In genomic region chr20:35823147-35823546, GRCh38 we compare ENCODE assay signal across 21 cellular contexts. TPM values are rescaled to one million over a fixed set of nuclear protein-coding genes. Genes with fewer than 3 reads are reported as not detected.
DNase-seq lines count a peak whose midpoint lies in the region; ATAC-seq, FAIRE-seq and TF ChIP-seq lines count a peak whose summit lies in the region.
"Had no signal": no experiment of that assay in that cellular context is flagged by ENCODE, and none has a peak within 500 bp of the region (broad histone marks: within the 10 kb centered on the region; RNA-seq: fewer than 3 reads in every experiment).

No MANE protein-coding gene starts in this region.

- intact Hi-C loops in HCT116 (cut with micrococcal nuclease) (no loop called here), Calu3 (cut with micrococcal nuclease; ENCODE audit: unreplicated experiment) (no loop called here)

- no peak for ATAC-seq in A549
- ATAC-seq in HCT116: no peak
- ATAC-seq in GM18858 (IDR thresholded peaks at IDR 0.05; ENCODE audit: unreplicated experiment): no peak
- ATAC-seq: Right ventricle myocardium inferior, SK-N-SH treated with all-trans-retinoic acid at 6 μM for 48 hours had no signal

- no TSS peak for BruUV-seq in HCT116 (replicated peaks; lab: Mats Ljungman, UMichigan)
- no TSS peak for BruUV-seq in Calu3 (replicated peaks; lab: Mats Ljungman, UMichigan)

- H3K27me3 ChIP-seq in HCT116 (ENCODE audit: insufficient read depth, low read length): no peaks in the 10 kb centered on the region

- no peaks in the 10 kb centered on the region for H3K9me2 ChIP-seq in HCT116 (ENCODE audit: insufficient read depth)

- TF ChIP-seq POLR2A in A549 (IDR thresholded peaks at IDR 0.05; ENCODE audit: low read length) (no peak), HCT116 (IDR thresholded peaks at IDR 0.05; ENCODE audit: borderline replicate concordance, extremely low read depth, insufficient read depth, insufficient read length) (no peak), erythroblast (IDR thresholded peaks at IDR 0.05; ENCODE audit: low read length) (no peak)

- H3K79me2 ChIP-seq in HCT116 (ENCODE audit: insufficient read depth, low read length): 0 out of 2 replicates have a peak, but pooled peaks cover 3% of the 10 kb centered on the region

- H3K4me3 ChIP-seq in A549 (no peak overlapping the region), HCT116 (replicated peaks in 1 of 2; ENCODE audit: low read depth in 1 of 2, low read length in 2 of 2) (no peak overlapping the region)
- H3K4me3 ChIP-seq: PC-9 had no signal

- H3K36me3 Mint-ChIP-seq in Calu3 (ENCODE audit: insufficient read depth, unreplicated experiment): peaks cover 9% of the 10 kb centered on the region

- CTCF ChIA-PET in A549 (lab: Yijun Ruan, JAX) (interaction anchor here (0.6 to 1.2 kb wide), 2 partner anchors 131 to 151 kb away, joined by 3 read pairs; partner anchors contain the start of gene SCAND1), HCT116 (lab: Charles Lee) (no interaction called here), Calu3 (lab: Charles Lee) (no interaction called here)

- no peak overlapping the region for H3K9ac ChIP-seq in HCT116 (ENCODE audit: low read length)

- H3K27me3 Mint-ChIP-seq in Calu3 (ENCODE audit: unreplicated experiment): no peaks in the 10 kb centered on the region
- H3K27me3 Mint-ChIP-seq: B cell; CD4-positive, alpha-beta T cell had no signal

- H3K4me1 Mint-ChIP-seq in Calu3 (ENCODE audit: low read depth, unreplicated experiment): peaks cover 19% of the 10 kb centered on the region

- 85% methylated on average over 6 of the region's 6 CpGs for WGBS in A549 (ENCODE audit: missing lambda C conversion rate)

- no peaks in the 10 kb centered on the region for H4K20me1 ChIP-seq in HCT116 (ENCODE audit: insufficient read depth)

- no peak overlapping the region for H3K27ac ChIP-seq in A549
- H3K27ac ChIP-seq in HCT116 (ENCODE audit: low read depth, low read length): no peak overlapping the region
- H3K27ac ChIP-seq: PC-9 had no signal

- no peaks in the 10 kb centered on the region for H3K36me3 ChIP-seq in HCT116 (ENCODE audit: control insufficient read depth in 1 of 2, insufficient read depth in 2 of 2, low read length in 2 of 2)

- no peak for FAIRE-seq in A549 (lab: Jason Lieb, UNC)
- FAIRE-seq: D721Med, H54 had no signal

- H3K27ac Mint-ChIP-seq in Calu3 (ENCODE audit: unreplicated experiment): no peak overlapping the region
- H3K27ac Mint-ChIP-seq: B cell; CD4-positive, alpha-beta T cell had no signal

- H3K4me2 ChIP-seq in A549 (no peak overlapping the region), HCT116 (ENCODE audit: low read length) (peak overlapping the region; percentile 39; the same call in 1 of the 2 replicates)
- H3K4me2 ChIP-seq: PC-9 had no signal

- POLR2A ChIA-PET in A549 (lab: Yijun Ruan, JAX) (interaction anchor here (0.6 kb wide), 1 partner anchor 8 kb away, joined by 3 read pairs; no protein-coding TSS in a partner anchor), HCT116 (lab: Charles Lee) (no interaction called here)

- RAD21 ChIA-PET in HCT116 (lab: Charles Lee; ENCODE audit: low non-redundant PET in 1 of 2, low total read pairs in 2 of 2, uncharacterized antibody in 2 of 2, unreplicated experiment in 2 of 2): no interaction called here

- peaks cover 25% of the 10 kb centered on the region for H3K4me1 ChIP-seq in A549
- H3K4me1 ChIP-seq in HCT116 (ENCODE audit: control insufficient read depth in 1 of 2, insufficient read depth in 2 of 2, low read length in 2 of 2): peaks cover 17 to 45% of the 10 kb centered on the region in 2 experiments

- H3K9me3 ChIP-seq in A549: no peaks in the 10 kb centered on the region
- H3K9me3 ChIP-seq in HCT116 (ENCODE audit: control insufficient read depth in 1 of 2, insufficient read depth in 1 of 2, low read depth in 1 of 2, low read length in 2 of 2): no peaks in the 10 kb centered on the region

- no peaks in the 10 kb centered on the region for H3K9me3 Mint-ChIP-seq in Calu3 (ENCODE audit: low read depth, unreplicated experiment)
- H3K9me3 Mint-ChIP-seq: CD4-positive, alpha-beta T cell had no signal

- no peak for TF ChIP-seq EP300 in A549 (IDR thresholded peaks at IDR 0.05)

- no peak overlapping the region for H3K4me3 Mint-ChIP-seq in Calu3 (ENCODE audit: low read depth, unreplicated experiment)
- H3K4me3 Mint-ChIP-seq: B cell; CD4-positive, alpha-beta T cell had no signal

- DNase-seq in A549 (ENCODE audit: low read depth in 1 of 2, low spot score in 1 of 2) (no peak), HCT116 (ENCODE audit: low read depth, low spot score) (no peak), RPMI7951 (ENCODE audit: low read depth) (peak; percentile 46), erythroblast (lab: John Stamatoyannopoulos, UW) (peak; percentile 32 to 48), amygdala (lab: John Stamatoyannopoulos, UW) (no peak), NCI-H187 (lab: John Stamatoyannopoulos, UW) (no peak), Calu3 (no peak)
- DNase-seq: ACHN; CD4-positive, alpha-beta T cell; DMS79 treated with DMSO at 0.1 percent for 48 hours; NCI-H1048; NCI-H146; NCI-H2107; NCI-H446; PC-9 had no signal

- no peak overlapping the region for H2AFZ ChIP-seq in HCT116 (ENCODE audit: low read depth, low read length, poor library complexity, severe bottlenecking)
- H2AFZ ChIP-seq: PC-9 had no signal

- TF ChIP-seq CTCF in A549 (IDR thresholded peaks at IDR 0.05): no peak
- no peak for TF ChIP-seq CTCF in HCT116 (IDR thresholded peaks at IDR 0.05 in 2 of 3, conservative IDR thresholded peaks at IDR 0.05 in 1 of 3; ENCODE audit: borderline replicate concordance in 1 of 3, insufficient read depth in 1 of 3, low read depth in 2 of 3, low read length in 2 of 3)
- no peak for TF ChIP-seq CTCF in Calu3 (IDR thresholded peaks at IDR 0.05; ENCODE audit: unreplicated experiment)

- TF ChIP-seq RAD21 in A549 (conservative IDR thresholded peaks at IDR 0.05 in 1 of 2, IDR thresholded peaks at IDR 0.05 in 1 of 2): no peak
- no peak for TF ChIP-seq RAD21 in HCT116 (IDR thresholded peaks at IDR 0.05; ENCODE audit: low read depth)

TF ChIP-seq in A549, 52 proteins besides CTCF, POLR2A, EP300 and RAD21:
- no peak for TF ChIP-seq CBX8 (IDR thresholded peaks at IDR 0.05)
- TF ChIP-seq HMGXB4 (CRISPR knock-in tag; IDR thresholded peaks at IDR 0.05; ENCODE audit: borderline replicate concordance): no peak
- no peak for TF ChIP-seq FOSL2 (IDR thresholded peaks at IDR 0.05)
- TF ChIP-seq FOSL2 (CRISPR knock-in tag; IDR thresholded peaks at IDR 0.05): peak; percentile 21; the same call in 1 of the 2 replicates

TF ChIP-seq in HCT116, 20 proteins besides CTCF, POLR2A, EP300 and RAD21:
- TF ChIP-seq REST (IDR thresholded peaks at IDR 0.05; ENCODE audit: low read depth) (no peak), EGR1 (IDR thresholded peaks at IDR 0.05; ENCODE audit: low read depth) (peak; percentile 35; the same call in 1 of the 2 replicates), MAX (IDR thresholded peaks at IDR 0.05) (no peak)

RNA-seq across cellular contexts. Expression of gene PHF20, which starts 51.3 kb away (rescaled TPM):
- polyA plus RNA-seq in A549 (2011; rRNA removed) (27.9 and 32.8 TPM in 2 replicates), A549 (2017; fragmentation: RNase III; extraction: RNeasy Plus Mini Kit Qiagen cat#74134 plus additional on column Dnase treatment) (23.8 to 24.9 TPM (median 24.0 TPM) in 3 replicates)
- polyA plus RNA-seq in A549 (2012; cell fraction: cytosol; rRNA removed): 18.6 and 19.1 TPM in 2 replicates
- 19.9 and 33.1 TPM in 2 replicates for polyA plus RNA-seq in A549 (2012; cell fraction: nucleus; rRNA removed)
- polyA minus RNA-seq in A549 (2011; rRNA and poly(A)+ RNA removed): 30.8 and 40.1 TPM in 2 replicates
- total RNA-seq in HCT116 (2021; ENCODE audit: unreplicated experiment) (40.8 TPM), Calu3 (2022) (47.4 and 56.7 TPM in 2 replicates)
- polyA plus RNA-seq in HCT116 (2012): 15.8 and 22.0 TPM in 2 replicates
- total RNA-seq in RPMI7951 (2014; rRNA removed; shearing (Covaris generic)): 47.3 and 60.0 TPM in 2 replicates

Comparison
In these comparisons a context has a peak if more than half of its experiments do, and no peak if none do; other contexts are left out.
1. DNase-seq: peak in RPMI7951 (single experiment) and erythroblast (2 of 2); none in A549 (0 of 2), HCT116 (single experiment), amygdala (0 of 56), NCI-H187 (0 of 2) and Calu3 (single experiment).